ENCODE assay signal across 1 cellular context in the genomic region with DNA sequence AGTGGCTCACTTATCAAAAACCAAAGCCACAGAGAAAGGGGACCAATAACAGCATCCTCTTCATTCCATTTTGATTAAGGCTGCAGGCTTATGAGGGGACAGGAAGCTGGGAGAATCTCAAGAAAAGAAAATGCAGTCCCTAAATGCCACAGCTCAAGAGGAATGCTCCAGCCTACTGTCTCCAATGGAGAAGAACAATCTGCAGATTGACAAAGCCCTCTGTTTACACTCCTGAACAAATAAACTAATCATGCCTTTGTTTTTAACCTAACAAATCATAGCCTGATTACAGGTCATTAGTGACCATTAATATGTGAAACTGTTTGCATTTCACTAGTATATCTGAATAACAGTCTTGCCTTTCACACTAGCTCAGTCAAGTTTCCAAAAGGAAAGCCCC.
TF ChIP-seq lines count a peak whose summit lies in the region.

No MANE protein-coding gene starts in this region.

TF ChIP-seq in WTC11, 78 proteins besides CTCF, POLR2A, EP300 and RAD21 (continued from another document):
- TF ChIP-seq, protein P1, sequence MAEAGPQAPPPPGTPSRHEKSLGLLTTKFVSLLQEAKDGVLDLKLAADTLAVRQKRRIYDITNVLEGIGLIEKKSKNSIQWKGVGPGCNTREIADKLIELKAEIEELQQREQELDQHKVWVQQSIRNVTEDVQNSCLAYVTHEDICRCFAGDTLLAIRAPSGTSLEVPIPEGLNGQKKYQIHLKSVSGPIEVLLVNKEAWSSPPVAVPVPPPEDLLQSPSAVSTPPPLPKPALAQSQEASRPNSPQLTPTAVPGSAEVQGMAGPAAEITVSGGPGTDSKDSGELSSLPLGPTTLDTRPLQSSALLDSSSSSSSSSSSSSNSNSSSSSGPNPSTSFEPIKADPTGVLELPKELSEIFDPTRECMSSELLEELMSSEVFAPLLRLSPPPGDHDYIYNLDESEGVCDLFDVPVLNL (CRISPR knock-in tag; IDR thresholded peaks at IDR 0.05; ENCODE audit: borderline replicate concordance, low read depth), result no peak
- TF ChIP-seq ATF1 (CRISPR knock-in tag; IDR thresholded peaks at IDR 0.05), result no peak
- TF ChIP-seq E2F5 (CRISPR knock-in tag; IDR thresholded peaks at IDR 0.05), result no peak
- no peak for TF ChIP-seq TEAD1 (CRISPR knock-in tag; IDR thresholded peaks at IDR 0.05)
- TF ChIP-seq PRRX2 (CRISPR knock-in tag; IDR thresholded peaks at IDR 0.05), result no peak
- TF ChIP-seq, protein P2, sequence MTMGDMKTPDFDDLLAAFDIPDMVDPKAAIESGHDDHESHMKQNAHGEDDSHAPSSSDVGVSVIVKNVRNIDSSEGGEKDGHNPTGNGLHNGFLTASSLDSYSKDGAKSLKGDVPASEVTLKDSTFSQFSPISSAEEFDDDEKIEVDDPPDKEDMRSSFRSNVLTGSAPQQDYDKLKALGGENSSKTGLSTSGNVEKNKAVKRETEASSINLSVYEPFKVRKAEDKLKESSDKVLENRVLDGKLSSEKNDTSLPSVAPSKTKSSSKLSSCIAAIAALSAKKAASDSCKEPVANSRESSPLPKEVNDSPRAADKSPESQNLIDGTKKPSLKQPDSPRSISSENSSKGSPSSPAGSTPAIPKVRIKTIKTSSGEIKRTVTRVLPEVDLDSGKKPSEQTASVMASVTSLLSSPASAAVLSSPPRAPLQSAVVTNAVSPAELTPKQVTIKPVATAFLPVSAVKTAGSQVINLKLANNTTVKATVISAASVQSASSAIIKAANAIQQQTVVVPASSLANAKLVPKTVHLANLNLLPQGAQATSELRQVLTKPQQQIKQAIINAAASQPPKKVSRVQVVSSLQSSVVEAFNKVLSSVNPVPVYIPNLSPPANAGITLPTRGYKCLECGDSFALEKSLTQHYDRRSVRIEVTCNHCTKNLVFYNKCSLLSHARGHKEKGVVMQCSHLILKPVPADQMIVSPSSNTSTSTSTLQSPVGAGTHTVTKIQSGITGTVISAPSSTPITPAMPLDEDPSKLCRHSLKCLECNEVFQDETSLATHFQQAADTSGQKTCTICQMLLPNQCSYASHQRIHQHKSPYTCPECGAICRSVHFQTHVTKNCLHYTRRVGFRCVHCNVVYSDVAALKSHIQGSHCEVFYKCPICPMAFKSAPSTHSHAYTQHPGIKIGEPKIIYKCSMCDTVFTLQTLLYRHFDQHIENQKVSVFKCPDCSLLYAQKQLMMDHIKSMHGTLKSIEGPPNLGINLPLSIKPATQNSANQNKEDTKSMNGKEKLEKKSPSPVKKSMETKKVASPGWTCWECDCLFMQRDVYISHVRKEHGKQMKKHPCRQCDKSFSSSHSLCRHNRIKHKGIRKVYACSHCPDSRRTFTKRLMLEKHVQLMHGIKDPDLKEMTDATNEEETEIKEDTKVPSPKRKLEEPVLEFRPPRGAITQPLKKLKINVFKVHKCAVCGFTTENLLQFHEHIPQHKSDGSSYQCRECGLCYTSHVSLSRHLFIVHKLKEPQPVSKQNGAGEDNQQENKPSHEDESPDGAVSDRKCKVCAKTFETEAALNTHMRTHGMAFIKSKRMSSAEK (CRISPR knock-in tag; IDR thresholded peaks at IDR 0.05; ENCODE audit: borderline replicate concordance), result no peak
- no peak for TF ChIP-seq JUN (CRISPR knock-in tag; IDR thresholded peaks at IDR 0.05)
- TF ChIP-seq, protein P3, sequence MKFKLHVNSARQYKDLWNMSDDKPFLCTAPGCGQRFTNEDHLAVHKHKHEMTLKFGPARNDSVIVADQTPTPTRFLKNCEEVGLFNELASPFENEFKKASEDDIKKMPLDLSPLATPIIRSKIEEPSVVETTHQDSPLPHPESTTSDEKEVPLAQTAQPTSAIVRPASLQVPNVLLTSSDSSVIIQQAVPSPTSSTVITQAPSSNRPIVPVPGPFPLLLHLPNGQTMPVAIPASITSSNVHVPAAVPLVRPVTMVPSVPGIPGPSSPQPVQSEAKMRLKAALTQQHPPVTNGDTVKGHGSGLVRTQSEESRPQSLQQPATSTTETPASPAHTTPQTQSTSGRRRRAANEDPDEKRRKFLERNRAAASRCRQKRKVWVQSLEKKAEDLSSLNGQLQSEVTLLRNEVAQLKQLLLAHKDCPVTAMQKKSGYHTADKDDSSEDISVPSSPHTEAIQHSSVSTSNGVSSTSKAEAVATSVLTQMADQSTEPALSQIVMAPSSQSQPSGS (CRISPR knock-in tag; IDR thresholded peaks at IDR 0.05; ENCODE audit: borderline replicate concordance, low read depth), result no peak
- TF ChIP-seq, protein P4, sequence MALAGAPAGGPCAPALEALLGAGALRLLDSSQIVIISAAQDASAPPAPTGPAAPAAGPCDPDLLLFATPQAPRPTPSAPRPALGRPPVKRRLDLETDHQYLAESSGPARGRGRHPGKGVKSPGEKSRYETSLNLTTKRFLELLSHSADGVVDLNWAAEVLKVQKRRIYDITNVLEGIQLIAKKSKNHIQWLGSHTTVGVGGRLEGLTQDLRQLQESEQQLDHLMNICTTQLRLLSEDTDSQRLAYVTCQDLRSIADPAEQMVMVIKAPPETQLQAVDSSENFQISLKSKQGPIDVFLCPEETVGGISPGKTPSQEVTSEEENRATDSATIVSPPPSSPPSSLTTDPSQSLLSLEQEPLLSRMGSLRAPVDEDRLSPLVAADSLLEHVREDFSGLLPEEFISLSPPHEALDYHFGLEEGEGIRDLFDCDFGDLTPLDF (CRISPR knock-in tag; IDR thresholded peaks at IDR 0.05), result no peak
- no peak for TF ChIP-seq USF1 (CRISPR knock-in tag; IDR thresholded peaks at IDR 0.05)
- no peak for TF ChIP-seq RELA (CRISPR knock-in tag; IDR thresholded peaks at IDR 0.05; ENCODE audit: borderline replicate concordance)
- TF ChIP-seq, protein P5, sequence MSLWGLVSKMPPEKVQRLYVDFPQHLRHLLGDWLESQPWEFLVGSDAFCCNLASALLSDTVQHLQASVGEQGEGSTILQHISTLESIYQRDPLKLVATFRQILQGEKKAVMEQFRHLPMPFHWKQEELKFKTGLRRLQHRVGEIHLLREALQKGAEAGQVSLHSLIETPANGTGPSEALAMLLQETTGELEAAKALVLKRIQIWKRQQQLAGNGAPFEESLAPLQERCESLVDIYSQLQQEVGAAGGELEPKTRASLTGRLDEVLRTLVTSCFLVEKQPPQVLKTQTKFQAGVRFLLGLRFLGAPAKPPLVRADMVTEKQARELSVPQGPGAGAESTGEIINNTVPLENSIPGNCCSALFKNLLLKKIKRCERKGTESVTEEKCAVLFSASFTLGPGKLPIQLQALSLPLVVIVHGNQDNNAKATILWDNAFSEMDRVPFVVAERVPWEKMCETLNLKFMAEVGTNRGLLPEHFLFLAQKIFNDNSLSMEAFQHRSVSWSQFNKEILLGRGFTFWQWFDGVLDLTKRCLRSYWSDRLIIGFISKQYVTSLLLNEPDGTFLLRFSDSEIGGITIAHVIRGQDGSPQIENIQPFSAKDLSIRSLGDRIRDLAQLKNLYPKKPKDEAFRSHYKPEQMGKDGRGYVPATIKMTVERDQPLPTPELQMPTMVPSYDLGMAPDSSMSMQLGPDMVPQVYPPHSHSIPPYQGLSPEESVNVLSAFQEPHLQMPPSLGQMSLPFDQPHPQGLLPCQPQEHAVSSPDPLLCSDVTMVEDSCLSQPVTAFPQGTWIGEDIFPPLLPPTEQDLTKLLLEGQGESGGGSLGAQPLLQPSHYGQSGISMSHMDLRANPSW (CRISPR knock-in tag; conservative IDR thresholded peaks at IDR 0.05; ENCODE audit: low read depth), result no peak
- TF ChIP-seq CDX4 (CRISPR knock-in tag; IDR thresholded peaks at IDR 0.05; ENCODE audit: borderline replicate concordance), result no peak
- TF ChIP-seq MAX (CRISPR knock-in tag; IDR thresholded peaks at IDR 0.05), result no peak
- no peak for TF ChIP-seq ZNF671 (CRISPR knock-in tag; IDR thresholded peaks at IDR 0.05)
